In genomic region chr11:779955-780532, GRCh38 we compare ENCODE assay signal across 1 cellular context.
TF ChIP-seq lines count a peak whose summit lies in the region.

No MANE protein-coding gene starts in this region.

TF ChIP-seq in HepG2, 621 proteins besides CTCF, POLR2A, EP300 and RAD21:
- TF ChIP-seq HDAC1 (CRISPR knock-in tag; IDR thresholded peaks at IDR 0.05): no peak
- TF ChIP-seq, protein P1, sequence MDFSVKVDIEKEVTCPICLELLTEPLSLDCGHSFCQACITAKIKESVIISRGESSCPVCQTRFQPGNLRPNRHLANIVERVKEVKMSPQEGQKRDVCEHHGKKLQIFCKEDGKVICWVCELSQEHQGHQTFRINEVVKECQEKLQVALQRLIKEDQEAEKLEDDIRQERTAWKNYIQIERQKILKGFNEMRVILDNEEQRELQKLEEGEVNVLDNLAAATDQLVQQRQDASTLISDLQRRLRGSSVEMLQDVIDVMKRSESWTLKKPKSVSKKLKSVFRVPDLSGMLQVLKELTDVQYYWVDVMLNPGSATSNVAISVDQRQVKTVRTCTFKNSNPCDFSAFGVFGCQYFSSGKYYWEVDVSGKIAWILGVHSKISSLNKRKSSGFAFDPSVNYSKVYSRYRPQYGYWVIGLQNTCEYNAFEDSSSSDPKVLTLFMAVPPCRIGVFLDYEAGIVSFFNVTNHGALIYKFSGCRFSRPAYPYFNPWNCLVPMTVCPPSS (IDR thresholded peaks at IDR 0.05): no peak
- TF ChIP-seq, protein P2, sequence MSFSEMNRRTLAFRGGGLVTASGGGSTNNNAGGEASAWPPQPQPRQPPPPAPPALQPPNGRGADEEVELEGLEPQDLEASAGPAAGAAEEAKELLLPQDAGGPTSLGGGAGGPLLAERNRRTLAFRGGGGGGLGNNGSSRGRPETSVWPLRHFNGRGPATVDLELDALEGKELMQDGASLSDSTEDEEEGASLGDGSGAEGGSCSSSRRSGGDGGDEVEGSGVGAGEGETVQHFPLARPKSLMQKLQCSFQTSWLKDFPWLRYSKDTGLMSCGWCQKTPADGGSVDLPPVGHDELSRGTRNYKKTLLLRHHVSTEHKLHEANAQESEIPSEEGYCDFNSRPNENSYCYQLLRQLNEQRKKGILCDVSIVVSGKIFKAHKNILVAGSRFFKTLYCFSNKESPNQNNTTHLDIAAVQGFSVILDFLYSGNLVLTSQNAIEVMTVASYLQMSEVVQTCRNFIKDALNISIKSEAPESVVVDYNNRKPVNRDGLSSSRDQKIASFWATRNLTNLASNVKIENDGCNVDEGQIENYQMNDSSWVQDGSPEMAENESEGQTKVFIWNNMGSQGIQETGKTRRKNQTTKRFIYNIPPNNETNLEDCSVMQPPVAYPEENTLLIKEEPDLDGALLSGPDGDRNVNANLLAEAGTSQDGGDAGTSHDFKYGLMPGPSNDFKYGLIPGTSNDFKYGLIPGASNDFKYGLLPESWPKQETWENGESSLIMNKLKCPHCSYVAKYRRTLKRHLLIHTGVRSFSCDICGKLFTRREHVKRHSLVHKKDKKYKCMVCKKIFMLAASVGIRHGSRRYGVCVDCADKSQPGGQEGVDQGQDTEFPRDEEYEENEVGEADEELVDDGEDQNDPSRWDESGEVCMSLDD (CRISPR knock-in tag; IDR thresholded peaks at IDR 0.05; ENCODE audit: borderline replicate concordance): no peak
- peak; percentile 74 for TF ChIP-seq AGO2 (optimal IDR thresholded peaks at IDR 0.05; ENCODE audit: low read depth, low read length)
- 0 out of 2 replicates have a peak, but pooled peaks have one; percentile 22 for TF ChIP-seq NFIB (CRISPR knock-in tag; IDR thresholded peaks at IDR 0.05; ENCODE audit: borderline replicate concordance)
- no peak for TF ChIP-seq TCF7 (IDR thresholded peaks at IDR 0.05; ENCODE audit: low read depth)
- TF ChIP-seq POLR2AphosphoS5 (IDR thresholded peaks at IDR 0.05; ENCODE audit: low read depth, low read length): peak; percentile 22; the same call in 1 of the 2 replicates
